ENCODE assay signal across 18 cellular contexts in genomic region chr2:128813352-128814034, GRCh38.
DNase-seq lines count a peak whose midpoint lies in the region; ATAC-seq, FAIRE-seq and TF ChIP-seq lines count a peak whose summit lies in the region.
"Had no signal": no experiment of that assay in that cellular context is flagged by ENCODE, and none has a peak within 500 bp of the region (broad histone marks: within the 10 kb centered on the region; RNA-seq: fewer than 3 reads in every experiment).

No MANE protein-coding gene starts in this region.

- TF ChIP-seq POLR2A in heart left ventricle (IDR thresholded peaks at IDR 0.05), result no peak
- TF ChIP-seq POLR2A in GM12892 (IDR thresholded peaks at IDR 0.05; ENCODE audit: low read depth, low read length), result no peak

- H3K27ac Mint-ChIP-seq in osteocyte (ENCODE audit: unreplicated experiment), result no peak overlapping the region
- no peak overlapping the region for H3K27ac Mint-ChIP-seq in activated naive CD8-positive, alpha-beta T cell treated with anti-CD3 and anti-CD28 coated beads, Interleukin-2, amount 50 U/mL, for 24 hours
- H3K27ac Mint-ChIP-seq: B cell; CD8-positive, alpha-beta T cell had no signal

- DNase-seq in right atrium auricular region (ENCODE audit: low spot score), result peak; percentile 44
- DNase-seq in heart left ventricle, result no peak
- DNase-seq in lung (ENCODE audit: low spot score), result peak; percentile 25
- DNase-seq in osteocyte (ENCODE audit: extremely low spot score, unreplicated experiment), result peak; percentile 76
- DNase-seq in SW480 (ENCODE audit: low spot score), result no peak
- DNase-seq in GM12892 (ENCODE audit: insufficient read length), result no peak
- no peak for DNase-seq in activated naive CD8-positive, alpha-beta T cell treated with anti-CD3 and anti-CD28 coated beads, Interleukin-2, amount 50 U/mL, for 24 hours
- DNase-seq: Calu3; CD8-positive, alpha-beta T cell; DMS79 treated with DMSO at 0.1 percent for 48 hours; GM23248; HCEC 1CT; IMR-90 had no signal

- H3K4me1 Mint-ChIP-seq in osteocyte (ENCODE audit: unreplicated experiment), result no peaks in the 10 kb centered on the region
- H3K4me1 Mint-ChIP-seq in activated naive CD8-positive, alpha-beta T cell treated with anti-CD3 and anti-CD28 coated beads, Interleukin-2, amount 50 U/mL, for 24 hours, result no peaks in the 10 kb centered on the region
- H3K4me1 Mint-ChIP-seq: B cell had no signal

- H3K4me3 Mint-ChIP-seq in osteocyte (ENCODE audit: unreplicated experiment), result no peak overlapping the region
- no peak overlapping the region for H3K4me3 Mint-ChIP-seq in activated naive CD8-positive, alpha-beta T cell treated with anti-CD3 and anti-CD28 coated beads, Interleukin-2, amount 50 U/mL, for 24 hours
- H3K4me3 Mint-ChIP-seq: B cell; CD8-positive, alpha-beta T cell had no signal

- H3K27me3 ChIP-seq in right atrium auricular region (no peaks in the 10 kb centered on the region), heart left ventricle (peaks cover 0 to 11% (median 0%) of the 10 kb centered on the region in 9 donors), lung (ENCODE audit: control insufficient read depth, insufficient read depth) (no peaks in the 10 kb centered on the region)
- H3K27me3 ChIP-seq: BLaER1 treated with 17β-estradiol and CSF1 and Interleukin-3, amounts not matched to agents 10 nM and 100 nM had no signal

- H3K36me3 ChIP-seq in right atrium auricular region (no peaks in the 10 kb centered on the region), heart left ventricle (no peaks in the 10 kb centered on the region), lung (ENCODE audit: control insufficient read depth in 2 of 2, insufficient read depth in 2 of 2, low read length in 2 of 2) (no peaks in the 10 kb centered on the region)
- H3K36me3 ChIP-seq: BLaER1 treated with 17β-estradiol and CSF1 and Interleukin-3, amounts not matched to agents 10 nM and 100 nM had no signal

- no peaks in the 10 kb centered on the region for H3K27me3 Mint-ChIP-seq in osteocyte (ENCODE audit: unreplicated experiment)
- H3K27me3 Mint-ChIP-seq in activated naive CD8-positive, alpha-beta T cell treated with anti-CD3 and anti-CD28 coated beads, Interleukin-2, amount 50 U/mL, for 24 hours, result peaks cover 8% of the 10 kb centered on the region

- no peak for TF ChIP-seq CTCF in right atrium auricular region (IDR thresholded peaks at IDR 0.05)
- TF ChIP-seq CTCF in heart left ventricle (IDR thresholded peaks at IDR 0.05), result no peak
- no peak for TF ChIP-seq CTCF in lung (IDR thresholded peaks at IDR 0.05; ENCODE audit: control extremely low read depth, extremely low read depth)
- TF ChIP-seq CTCF in osteocyte (IDR thresholded peaks at IDR 0.05), result no peak

- no peaks in the 10 kb centered on the region for H3K36me3 Mint-ChIP-seq in osteocyte (ENCODE audit: unreplicated experiment)
- no peaks in the 10 kb centered on the region for H3K36me3 Mint-ChIP-seq in activated naive CD8-positive, alpha-beta T cell treated with anti-CD3 and anti-CD28 coated beads, Interleukin-2, amount 50 U/mL, for 24 hours (ENCODE audit: low read depth)
- H3K36me3 Mint-ChIP-seq: CD8-positive, alpha-beta T cell had no signal

- WGBS in heart left ventricle, 4 donors, result 74 to 95% (median 92%) methylated on average over 7 of the region's 7 CpGs
- WGBS in lung, 2 donors, result 68 to 94% methylated on average over 7 of the region's 7 CpGs

- H3K9me3 ChIP-seq in right atrium auricular region (no peaks in the 10 kb centered on the region), heart left ventricle (peaks cover 0 to 6% (median 0%) of the 10 kb centered on the region in 12 donors), lung (ENCODE audit: control insufficient read depth in 2 of 2, insufficient read depth in 1 of 2, low read length in 1 of 2) (peaks cover 0 to 11% of the 10 kb centered on the region in 2 donors)

- peaks cover 3% of the 10 kb centered on the region for H3K9me3 Mint-ChIP-seq in osteocyte (ENCODE audit: unreplicated experiment)
- peaks cover 4% of the 10 kb centered on the region for H3K9me3 Mint-ChIP-seq in activated naive CD8-positive, alpha-beta T cell treated with anti-CD3 and anti-CD28 coated beads, Interleukin-2, amount 50 U/mL, for 24 hours

- H3K27ac ChIP-seq in right atrium auricular region, result no peak overlapping the region
- no peak overlapping the region for H3K27ac ChIP-seq in heart left ventricle
- no peak overlapping the region for H3K27ac ChIP-seq in lung (ENCODE audit: low read depth in 1 of 2, low read length in 1 of 2)
- H3K27ac ChIP-seq: BLaER1 treated with 17β-estradiol and CSF1 and Interleukin-3, amounts not matched to agents 10 nM and 100 nM; GM23248; HL-60 had no signal

- no peak for FAIRE-seq in GM12892 (lab: Jason Lieb, UNC)
- FAIRE-seq: GM12878, H54 had no signal

- intact Hi-C loops in heart left ventricle (cut with DNase I), result no loop called here

- H3K4me3 ChIP-seq in right atrium auricular region (no peak overlapping the region), heart left ventricle (no peak overlapping the region), lung (no peak overlapping the region)
- H3K4me3 ChIP-seq: BLaER1 treated with 17β-estradiol and CSF1 and Interleukin-3, amounts not matched to agents 10 nM and 100 nM; GM12878; GM23248 had no signal

- ATAC-seq in heart left ventricle (no peak), lung (ENCODE audit: insufficient read depth, low FRiP score) (no peak)
- ATAC-seq in activated naive CD8-positive, alpha-beta T cell treated with anti-CD3 and anti-CD28 coated beads, Interleukin-2, amount 50 U/mL, for 24 hours, result no peak
- ATAC-seq: CD8-positive, alpha-beta T cell; GM12878 had no signal

- H3K4me1 ChIP-seq in right atrium auricular region (peaks cover 0 to 8% of the 10 kb centered on the region in 2 donors), heart left ventricle (peaks cover 0 to 6% (median 0%) of the 10 kb centered on the region in 12 donors), lung (ENCODE audit: control insufficient read depth in 2 of 2, insufficient read depth in 2 of 2, low read length in 2 of 2) (no peaks in the 10 kb centered on the region)

Comparison
In these comparisons a context has a peak if more than half of its experiments do, and no peak if none do; other contexts are left out.
1. DNase-seq: peak in right atrium auricular region (single experiment), lung (single experiment) and osteocyte (single experiment); none in heart left ventricle (0 of 5), SW480 (single experiment), GM12892 (single experiment) and activated naive CD8-positive, alpha-beta T cell treated with anti-CD3 and anti-CD28 coated beads, Interleukin-2, amount 50 U/mL, for 24 hours (single experiment).